In the genomic region with DNA sequence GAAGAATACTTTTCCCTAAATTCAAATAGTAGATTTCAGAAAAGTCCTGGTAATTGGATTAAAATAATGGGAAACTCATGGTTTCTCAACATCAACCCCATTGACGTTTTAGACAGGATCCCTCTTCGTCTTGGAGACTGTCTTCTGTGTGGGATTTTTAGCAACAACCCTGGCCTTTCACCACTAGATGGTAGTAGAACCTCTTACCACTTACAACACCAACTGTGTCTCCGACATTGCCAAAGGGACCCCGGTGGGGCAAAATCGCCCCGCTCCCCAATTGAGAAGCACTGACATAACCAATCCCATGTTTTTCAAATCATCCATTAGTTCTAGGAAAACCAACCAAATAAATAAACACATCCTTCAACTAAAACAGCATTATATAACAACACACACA, we compare ENCODE assay signal across 9 cellular contexts. TPM values are rescaled to one million over a fixed set of nuclear protein-coding genes. Genes with fewer than 3 reads are reported as not detected.
DNase-seq lines count a peak whose midpoint lies in the region; ATAC-seq and TF ChIP-seq lines count a peak whose summit lies in the region.
"Had no signal": no experiment of that assay in that cellular context is flagged by ENCODE, and none has a peak within 500 bp of the region (broad histone marks: within the 10 kb centered on the region; RNA-seq: fewer than 3 reads in every experiment).

No MANE protein-coding gene starts in this region.

- H2AFZ ChIP-seq in PC-3 (ENCODE audit: low read length): no peak overlapping the region

- ATAC-seq in GM21526 (IDR thresholded peaks at IDR 0.05; ENCODE audit: low FRiP score, unreplicated experiment) (peak; percentile 82), PC-3 (peak; percentile 73), GM18498 (IDR thresholded peaks at IDR 0.05; ENCODE audit: unreplicated experiment) (no peak)

- intact Hi-C loops in PC-3 (cut with micrococcal nuclease): loop anchor here (1.0 to 10.0 kb wide), 2 partner anchors 66 to 956 kb away; no protein-coding TSS in a partner anchor
- intact Hi-C loops in spleen (cut with DNase I; ENCODE audit: low total_unique reads): loop anchor here (5.0 kb wide), 1 partner anchor 963 kb away; no protein-coding TSS in a partner anchor

- H3K9me2 ChIP-seq in PC-3 (replicated peaks; ENCODE audit: low read length): no peaks in the 10 kb centered on the region

- H4K20me1 ChIP-seq in PC-3 (ENCODE audit: low read length): no peaks in the 10 kb centered on the region

- no peaks in the 10 kb centered on the region for H3F3A ChIP-seq in PC-3 (ENCODE audit: low read length, unreplicated experiment)

- H3K27ac ChIP-seq in PC-3 (ENCODE audit: low read length) (no peak overlapping the region), spleen (no peak overlapping the region)
- H3K27ac ChIP-seq: SJCRH30 had no signal

- H3K4me1 ChIP-seq in PC-3 (ENCODE audit: insufficient read depth, low read length) (no peaks in the 10 kb centered on the region), spleen (no peaks in the 10 kb centered on the region)
- H3K4me1 ChIP-seq: SJCRH30 had no signal

- H3K36me3 ChIP-seq in PC-3 (ENCODE audit: low read depth, low read length) (no peaks in the 10 kb centered on the region), spleen (no peaks in the 10 kb centered on the region)
- H3K36me3 ChIP-seq: SJCRH30 had no signal

- no peak overlapping the region for H3K9ac ChIP-seq in PC-3 (ENCODE audit: low read length)

- no peak overlapping the region for H3K4me2 ChIP-seq in PC-3 (ENCODE audit: low read length)

- CTCF ChIA-PET in PC-3 (lab: Charles Lee): no interaction called here

- H3K79me2 ChIP-seq in PC-3 (ENCODE audit: low read length): no peaks in the 10 kb centered on the region

- no peaks in the 10 kb centered on the region for H3K27me3 ChIP-seq in PC-3 (ENCODE audit: low read length)
- H3K27me3 ChIP-seq in spleen (replicated peaks in 1 of 7): peaks cover 0 to 12% (median 0%) of the 10 kb centered on the region in 7 donors
- H3K27me3 ChIP-seq: SJCRH30 had no signal

- DNase-seq in DMS 273 treated with DMSO at 0.1 percent for 48 hours (lab: John Stamatoyannopoulos, UW) (peak; percentile 49), PC-3 (peak; percentile 65), fibroblast of peridontal ligament (ENCODE audit: extremely low read depth) (peak; percentile 35), spleen (no peak), NCI-H446 (lab: John Stamatoyannopoulos, UW) (no peak), OCI-M2 (lab: John Stamatoyannopoulos, UW; ENCODE audit: unreplicated experiment) (no peak)

- 4 to 20% (median 13%) methylated on average over 6 of the region's 6 CpGs for WGBS in spleen, 5 donors

- POLR2A ChIA-PET in PC-3 (lab: Charles Lee; ENCODE audit: unreplicated experiment): no interaction called here

- TF ChIP-seq POLR2A in spleen (IDR thresholded peaks at IDR 0.05): no peak

- H3K9me3 ChIP-seq in PC-3 (ENCODE audit: low read length) (no peaks in the 10 kb centered on the region), spleen (no peaks in the 10 kb centered on the region)
- H3K9me3 ChIP-seq: SJCRH30 had no signal

- TF ChIP-seq CTCF in PC-3 (conservative IDR thresholded peaks at IDR 0.05; ENCODE audit: low read depth, low read length) (peak; percentile 77), spleen (IDR thresholded peaks at IDR 0.05 in 8 of 11, conservative IDR thresholded peaks at IDR 0.05 in 3 of 11) (peak in 8 of 11 experiments; percentile 11 to 44 (median 36))

- H3K4me3 ChIP-seq in PC-3 (ENCODE audit: low read length): no peak overlapping the region
- H3K4me3 ChIP-seq in spleen: no peak overlapping the region
- H3K4me3 ChIP-seq: SJCRH30 had no signal

- BruUV-seq in PC-3 (replicated peaks; lab: Mats Ljungman, UMichigan): no TSS peak

RNA-seq across cellular contexts. Expression of a gene that starts 16.9 kb away (rescaled TPM):
- 1.8 and 3.5 TPM in 2 replicates for total RNA-seq in PC-3 (2014; rRNA removed)
- 1 to 10 TPM in 5 of 7 donors, under 1 TPM in 2; 0.64 to 3.9 (median 1.2) TPM for total RNA-seq in spleen
- under 1 TPM; 0.26 to 0.74 (median 0.38) TPM for polyA plus RNA-seq in spleen
- total RNA-seq: SJCRH30 had no signal

RNA-seq across cellular contexts. Expression of a gene that starts 52.3 kb away (rescaled TPM):
- total RNA-seq in PC-3 (2014; rRNA removed): not detected in 2 replicates
- total RNA-seq in spleen: not detected
- not detected for polyA plus RNA-seq in spleen
- total RNA-seq: SJCRH30 had no signal

Comparison
In these comparisons a context has a peak if more than half of its experiments do, and no peak if none do; other contexts are left out.
1. DNase-seq: peak in DMS 273 treated with DMSO at 0.1 percent for 48 hours (single experiment), PC-3 (single experiment) and fibroblast of peridontal ligament (single experiment); none in spleen (single experiment), NCI-H446 (0 of 2) and OCI-M2 (single experiment).